Comparison of ENCODE assay signal across 15 cellular contexts in the genomic region with DNA sequence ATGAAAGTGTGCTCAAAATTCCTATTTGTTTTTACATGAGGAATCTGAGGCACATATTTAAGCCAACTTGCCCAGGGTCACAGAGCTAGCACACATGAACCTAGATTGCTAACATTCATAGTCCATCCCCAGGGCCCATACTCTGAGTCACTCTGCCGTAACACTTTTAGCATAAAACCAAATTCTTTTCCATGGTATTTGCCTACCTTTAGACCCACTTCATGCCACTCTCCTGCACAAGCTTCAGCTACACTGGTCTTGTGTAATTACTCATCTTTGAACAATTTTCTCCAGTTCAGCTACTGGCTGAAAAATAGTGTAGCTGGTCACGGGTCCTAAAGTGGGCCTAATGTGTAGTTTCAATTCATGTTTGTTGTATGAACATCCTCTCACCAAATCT.
DNase-seq lines count a peak whose midpoint lies in the region; ATAC-seq, FAIRE-seq and TF ChIP-seq lines count a peak whose summit lies in the region.
"Had no signal": no experiment of that assay in that cellular context is flagged by ENCODE, and none has a peak within 500 bp of the region (broad histone marks: within the 10 kb centered on the region; RNA-seq: fewer than 3 reads in every experiment).

No MANE protein-coding gene starts in this region.

- no peak for ATAC-seq in effector memory CD8-positive, alpha-beta T cell (replicated peaks)
- ATAC-seq: SK-N-SH treated with all-trans-retinoic acid at 6 μM for 48 hours had no signal

- H3K4me1 ChIP-seq in astrocyte (ENCODE audit: insufficient read depth, low read length): no peaks in the 10 kb centered on the region

- no peaks in the 10 kb centered on the region for H3K27me3 ChIP-seq in astrocyte (ENCODE audit: insufficient read depth, low read length)

- DNase-seq in H54 (ENCODE audit: insufficient read length, low spot score) (no peak), NCI-H526 (lab: John Stamatoyannopoulos, UW) (peak; percentile 45 to 66), astrocyte (ENCODE audit: low read depth) (no peak), nephron progenitor cell (no peak), RKO (ENCODE audit: low spot score) (no peak), frontal cortex (ENCODE audit: low spot score in 2 of 2) (no peak)
- DNase-seq in effector memory CD8-positive, alpha-beta T cell: no peak
- DNase-seq: C1 segment of cervical spinal cord, DMS 273 treated with DMSO at 0.1 percent for 48 hours, HFFc6, NCI-H187 treated with DMSO at 0.1 percent for 48 hours, NCI-H446, NCI-H748 treated with DMSO at 0.1 percent for 48 hours, SHP77 had no signal

- FAIRE-seq in H54 (lab: Jason Lieb, UNC) (peak; percentile 23), astrocyte (lab: Jason Lieb, UNC) (no peak), frontal cortex (lab: Jason Lieb, UNC) (no peak)

- H3K4me1 Mint-ChIP-seq in astrocyte (ENCODE audit: low read depth, unreplicated experiment) (peaks cover 13% of the 10 kb centered on the region), nephron progenitor cell (no peaks in the 10 kb centered on the region)
- no peaks in the 10 kb centered on the region for H3K4me1 Mint-ChIP-seq in effector memory CD8-positive, alpha-beta T cell (ENCODE audit: low read depth in 2 of 2)

- H3K4me2 ChIP-seq in astrocyte (ENCODE audit: low read length): no peak overlapping the region

- no peak for TF ChIP-seq POLR2A in H54 (IDR thresholded peaks at IDR 0.05; ENCODE audit: low read depth, low read length)

- TF ChIP-seq CTCF in astrocyte (IDR thresholded peaks at IDR 0.05; ENCODE audit: insufficient read depth, low read depth, low read length) (no peak), nephron progenitor cell (IDR thresholded peaks at IDR 0.05) (no peak)

- H3K9me3 Mint-ChIP-seq in astrocyte (ENCODE audit: unreplicated experiment) (no peaks in the 10 kb centered on the region), nephron progenitor cell (no peaks in the 10 kb centered on the region)
- peaks cover 0 to 3% of the 10 kb centered on the region in 2 donors for H3K9me3 Mint-ChIP-seq in effector memory CD8-positive, alpha-beta T cell
- H3K9me3 Mint-ChIP-seq: HFFc6 had no signal

- H3K9me3 ChIP-seq in astrocyte (ENCODE audit: insufficient read depth, low read depth, low read length): no peaks in the 10 kb centered on the region

- no peak overlapping the region for H3K9ac ChIP-seq in astrocyte (ENCODE audit: low read length)

- no peak overlapping the region for H3K4me3 ChIP-seq in astrocyte (ENCODE audit: insufficient read depth, low read depth, low read length)

- peaks cover 4% of the 10 kb centered on the region for H3K36me3 ChIP-seq in astrocyte (ENCODE audit: insufficient read depth, low read length)

- no peaks in the 10 kb centered on the region for H3K79me2 ChIP-seq in astrocyte (ENCODE audit: insufficient read depth, low read length)

- H2AFZ ChIP-seq in astrocyte (ENCODE audit: low read depth, low read length): no peak overlapping the region

- H3K27me3 Mint-ChIP-seq in astrocyte (ENCODE audit: low read depth, unreplicated experiment) (no peaks in the 10 kb centered on the region), nephron progenitor cell (ENCODE audit: low read depth, poor library complexity) (no peaks in the 10 kb centered on the region)
- peaks cover 0 to 6% of the 10 kb centered on the region in 2 donors for H3K27me3 Mint-ChIP-seq in effector memory CD8-positive, alpha-beta T cell

- H3K27ac Mint-ChIP-seq in astrocyte (ENCODE audit: unreplicated experiment): peak overlapping the region; percentile 54
- H3K27ac Mint-ChIP-seq in nephron progenitor cell: peak overlapping the region; percentile 82
- H3K27ac Mint-ChIP-seq in effector memory CD8-positive, alpha-beta T cell: no peak overlapping the region
- H3K27ac Mint-ChIP-seq: HFFc6 had no signal

- H4K20me1 ChIP-seq in astrocyte (ENCODE audit: insufficient read depth, low read length): no peaks in the 10 kb centered on the region

- no peak overlapping the region for H3K27ac ChIP-seq in astrocyte (ENCODE audit: low read depth, low read length)

- H3K36me3 Mint-ChIP-seq in astrocyte (ENCODE audit: low read depth, unreplicated experiment) (peaks cover 12% of the 10 kb centered on the region), nephron progenitor cell (ENCODE audit: low read depth) (peaks cover 77% of the 10 kb centered on the region)
- no peaks in the 10 kb centered on the region for H3K36me3 Mint-ChIP-seq in effector memory CD8-positive, alpha-beta T cell (ENCODE audit: insufficient read depth)

- no peak overlapping the region for H3K4me3 Mint-ChIP-seq in astrocyte (ENCODE audit: unreplicated experiment)
- no peak overlapping the region for H3K4me3 Mint-ChIP-seq in nephron progenitor cell
- no peak overlapping the region for H3K4me3 Mint-ChIP-seq in effector memory CD8-positive, alpha-beta T cell
- H3K4me3 Mint-ChIP-seq: HFFc6 had no signal

Comparison
In these comparisons a context has a peak if more than half of its experiments do, and no peak if none do; other contexts are left out.
1. DNase-seq: peak in NCI-H526 (2 of 2); none in H54 (single experiment), astrocyte (single experiment), nephron progenitor cell (single experiment), RKO (single experiment), effector memory CD8-positive, alpha-beta T cell (0 of 3) and frontal cortex (0 of 2).
2. H3K27ac Mint-ChIP-seq: peak in astrocyte (single experiment) and nephron progenitor cell (single experiment); none in effector memory CD8-positive, alpha-beta T cell (0 of 2).